In genomic region chrX:139126493-139126892, GRCh38 we compare ENCODE assay signal across 8 cellular contexts.
DNase-seq lines count a peak whose midpoint lies in the region.

No MANE protein-coding gene starts in this region.

- H3K4me3 ChIP-seq in HAP-1 (no peak overlapping the region), mesenchymal stem cell (ENCODE audit: insufficient read depth in 1 of 2, low read depth in 1 of 2, low read length in 2 of 2) (no peak overlapping the region)

- no peak overlapping the region for H3K4ac ChIP-seq in mesenchymal stem cell (ENCODE audit: low read depth in 1 of 2, low read length in 2 of 2)

- no peak overlapping the region for H2BK12ac ChIP-seq in mesenchymal stem cell (ENCODE audit: low read length in 2 of 2)

- H3K27me3 ChIP-seq in HAP-1 (ENCODE audit: low read depth) = no peaks in the 10 kb centered on the region
- no peaks in the 10 kb centered on the region for H3K27me3 ChIP-seq in mesenchymal stem cell (ENCODE audit: control insufficient read depth in 1 of 2, insufficient read depth in 1 of 2, low read length in 2 of 2)

- H3K36me3 ChIP-seq in HAP-1 (replicated peaks) = no peaks in the 10 kb centered on the region
- H3K36me3 ChIP-seq in mesenchymal stem cell (ENCODE audit: control insufficient read depth in 1 of 2, insufficient read depth in 2 of 2, low read depth in 1 of 2, low read length in 2 of 2) = no peaks in the 10 kb centered on the region

- H3K9me3 ChIP-seq in HAP-1 (no peaks in the 10 kb centered on the region), mesenchymal stem cell (ENCODE audit: control insufficient read depth, low read length) (no peaks in the 10 kb centered on the region)

- H3K79me1 ChIP-seq in mesenchymal stem cell (replicated peaks; ENCODE audit: low read length, poor library complexity, severe bottlenecking) = no peaks in the 10 kb centered on the region

- no peak overlapping the region for H4K8ac ChIP-seq in mesenchymal stem cell (ENCODE audit: low read length)

- H3K4me1 ChIP-seq in HAP-1 (peaks cover 3% of the 10 kb centered on the region), mesenchymal stem cell (ENCODE audit: control insufficient read depth, insufficient read depth, low read depth, low read length) (no peaks in the 10 kb centered on the region)

- whole genome bisulfite sequencing in mesenchymal stem cell = 0% methylated on average over 2 of the region's 2 CpGs

- H3K14ac ChIP-seq in mesenchymal stem cell (ENCODE audit: low read length in 2 of 2) = no peak overlapping the region

- H2AK5ac ChIP-seq in mesenchymal stem cell (ENCODE audit: low read length, severe bottlenecking) = no peak overlapping the region

- H2BK5ac ChIP-seq in mesenchymal stem cell (ENCODE audit: low read depth, low read length, poor library complexity, severe bottlenecking) = no peak overlapping the region

- no peak overlapping the region for H2BK120ac ChIP-seq in mesenchymal stem cell (ENCODE audit: low read depth, low read length)

- no peak overlapping the region for H4K91ac ChIP-seq in mesenchymal stem cell (ENCODE audit: low read length)

- no peak overlapping the region for H3K18ac ChIP-seq in mesenchymal stem cell (ENCODE audit: low read depth in 1 of 2, low read length in 2 of 2)

- no peak overlapping the region for H3K9ac ChIP-seq in mesenchymal stem cell (ENCODE audit: low read length)

- no peak overlapping the region for H3K4me2 ChIP-seq in mesenchymal stem cell (ENCODE audit: low read length, poor library complexity, severe bottlenecking)

- no peak overlapping the region for H2BK15ac ChIP-seq in mesenchymal stem cell (ENCODE audit: low read depth, poor library complexity, severe bottlenecking)

- DNase-seq in SIG-M5 treated with dmso at 0.1 percent for 504 hours (lab: John Stamatoyannopoulos, UW; ENCODE audit: unreplicated experiment) = peak; percentile 20
- no peak for DNase-seq in SIG-M5 (lab: John Stamatoyannopoulos, UW)
- peak; percentile 69 to 75 for DNase-seq in HAP-1 (ENCODE audit: low spot score in 2 of 2)
- peak; percentile 52 for DNase-seq in NCI-H69 (lab: John Stamatoyannopoulos, UW)
- peak; percentile 40 for DNase-seq in iPS DF 19.7 (ENCODE audit: low read depth, low spot score)
- DNase-seq in CD1c-positive myeloid dendritic cell (ENCODE audit: extremely low spot score) = no peak
- DNase-seq in mesenchymal stem cell = no peak
- no peak for DNase-seq in mesenteric fat pad (ENCODE audit: low spot score)

- no peak overlapping the region for H3K23ac ChIP-seq in mesenchymal stem cell (ENCODE audit: low read length in 2 of 2)

- H3K27ac ChIP-seq in mesenchymal stem cell (ENCODE audit: low read length, poor library complexity, severe bottlenecking) = no peak overlapping the region

- no peak overlapping the region for H2AFZ ChIP-seq in mesenchymal stem cell (ENCODE audit: low read depth, low read length)

- in situ Hi-C loops in HAP-1 (cut with MboI; ENCODE audit: low sequenced_read_pairs) = no loop called here

Comparison
In these comparisons a context has a peak if more than half of its experiments do, and no peak if none do; other contexts are left out.
1. DNase-seq: peak in SIG-M5 treated with dmso at 0.1 percent for 504 hours (single experiment), HAP-1 (2 of 2), NCI-H69 (single experiment) and iPS DF 19.7 (single experiment); none in SIG-M5 (single experiment), CD1c-positive myeloid dendritic cell (single experiment), mesenchymal stem cell (single experiment) and mesenteric fat pad (single experiment).